ENCODE assay signal across 16 cellular contexts in the genomic region with DNA sequence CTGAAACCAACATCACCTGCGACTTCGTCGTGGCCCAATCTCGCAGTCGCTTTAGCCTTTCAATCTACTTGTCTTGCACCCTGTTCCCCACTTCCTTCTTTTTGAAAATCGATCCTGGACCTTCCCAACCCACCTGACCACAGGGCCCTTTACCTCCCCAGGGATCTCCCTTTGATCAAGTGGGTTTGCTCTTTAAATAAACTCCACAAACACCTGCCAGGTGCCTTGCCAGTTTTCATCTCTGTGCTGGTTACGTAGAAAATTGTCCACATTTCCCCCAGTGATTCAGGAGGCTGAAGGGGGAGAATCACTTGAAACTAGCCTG. TPM values are rescaled to one million over a fixed set of nuclear protein-coding genes. Genes with fewer than 3 reads are reported as not detected.
DNase-seq lines count a peak whose midpoint lies in the region; ATAC-seq and TF ChIP-seq lines count a peak whose summit lies in the region.
"Had no signal": no experiment of that assay in that cellular context is flagged by ENCODE, and none has a peak within 500 bp of the region (broad histone marks: within the 10 kb centered on the region; RNA-seq: fewer than 3 reads in every experiment).

No MANE protein-coding gene starts in this region.

- no peaks in the 10 kb centered on the region for H3K79me2 ChIP-seq in Loucy (ENCODE audit: insufficient read depth, low read length)
- H3K79me2 ChIP-seq: hepatocyte had no signal

- H3K4me3 Mint-ChIP-seq in Calu3 (ENCODE audit: low read depth, unreplicated experiment) (no peak overlapping the region), glutamatergic neuron (ENCODE audit: unreplicated experiment) (no peak overlapping the region)
- H3K4me3 Mint-ChIP-seq: CD4-positive, CD25-positive, alpha-beta regulatory T cell; T-helper 17 cell; WTC11 had no signal

- H3K27ac Mint-ChIP-seq in Calu3 (ENCODE audit: unreplicated experiment): peak overlapping the region; percentile 44
- H3K27ac Mint-ChIP-seq in glutamatergic neuron (ENCODE audit: unreplicated experiment): peak overlapping the region; percentile 80
- H3K27ac Mint-ChIP-seq: CD4-positive, CD25-positive, alpha-beta regulatory T cell; T-helper 17 cell had no signal

- H4K20me1 ChIP-seq in Loucy (ENCODE audit: insufficient read depth, low read length, poor library complexity, severe bottlenecking): no peaks in the 10 kb centered on the region

- H3K4me1 Mint-ChIP-seq in Calu3 (ENCODE audit: low read depth, unreplicated experiment) (no peaks in the 10 kb centered on the region), glutamatergic neuron (ENCODE audit: low read depth, unreplicated experiment) (peaks cover 20% of the 10 kb centered on the region)

- H3K27me3 Mint-ChIP-seq in Calu3 (ENCODE audit: unreplicated experiment): no peaks in the 10 kb centered on the region
- H3K27me3 Mint-ChIP-seq in glutamatergic neuron (ENCODE audit: unreplicated experiment): peaks cover 11% of the 10 kb centered on the region

- H2AFZ ChIP-seq in Loucy (ENCODE audit: low read length): peak overlapping the region; percentile 75
- H2AFZ ChIP-seq: hepatocyte had no signal

- intact Hi-C loops in Calu3 (cut with micrococcal nuclease; ENCODE audit: unreplicated experiment): no loop called here

- CTCF ChIA-PET in Calu3 (lab: Charles Lee): no interaction called here

- no peak overlapping the region for H3K9ac ChIP-seq in Loucy (ENCODE audit: low read depth, low read length, poor library complexity, severe bottlenecking)

- H3K36me3 Mint-ChIP-seq in Calu3 (ENCODE audit: insufficient read depth, unreplicated experiment) (no peaks in the 10 kb centered on the region), glutamatergic neuron (ENCODE audit: unreplicated experiment) (no peaks in the 10 kb centered on the region)
- H3K36me3 Mint-ChIP-seq: CD4-positive, CD25-positive, alpha-beta regulatory T cell; WTC11 had no signal

- peak overlapping the region; percentile 37 for H3K4me2 ChIP-seq in Loucy (ENCODE audit: low read depth, low read length, poor library complexity, severe bottlenecking)
- H3K4me2 ChIP-seq: hepatocyte had no signal

- no peak overlapping the region for H3K4me3 ChIP-seq in Loucy (ENCODE audit: low read length, poor library complexity, severe bottlenecking)
- H3K4me3 ChIP-seq: hepatocyte had no signal

- H3K27me3 ChIP-seq in Loucy (ENCODE audit: insufficient read depth, low read length, poor library complexity, severe bottlenecking): no peaks in the 10 kb centered on the region
- H3K27me3 ChIP-seq: hepatocyte had no signal

- H3K36me3 ChIP-seq in Loucy (ENCODE audit: insufficient read depth, low read length): no peaks in the 10 kb centered on the region

- TF ChIP-seq CTCF in Calu3 (IDR thresholded peaks at IDR 0.05; ENCODE audit: unreplicated experiment) (no peak), Loucy (conservative IDR thresholded peaks at IDR 0.05; ENCODE audit: low read length) (no peak), glutamatergic neuron (IDR thresholded peaks at IDR 0.05; ENCODE audit: partially characterized antibody, unreplicated experiment) (no peak)

- H3K9me3 Mint-ChIP-seq in Calu3 (ENCODE audit: low read depth, unreplicated experiment) (no peaks in the 10 kb centered on the region), glutamatergic neuron (ENCODE audit: unreplicated experiment) (peaks cover 5% of the 10 kb centered on the region)
- H3K9me3 Mint-ChIP-seq: CD4-positive, CD25-positive, alpha-beta regulatory T cell; WTC11 had no signal

- DNase-seq in NCI-H345 (lab: John Stamatoyannopoulos, UW): peak; percentile 8
- no peak for DNase-seq in NCI-H345 treated with DMSO at 0.1 percent for 48 hours (lab: John Stamatoyannopoulos, UW; ENCODE audit: unreplicated experiment)
- DNase-seq in Calu3: no peak
- DNase-seq in glutamatergic neuron: no peak
- DNase-seq in amniotic stem cell (lab: John Stamatoyannopoulos, UW): no peak
- DNase-seq in OCI-M1 (lab: John Stamatoyannopoulos, UW): no peak
- DNase-seq: DMS79; NCI-H2171; retina; stimulated activated naive CD4-positive, alpha-beta T cell treated with Interleukin-2 at 50 U/mL for 16 hours; T-helper 17 cell had no signal

- H3K9me2 ChIP-seq in Loucy (replicated peaks; ENCODE audit: low read depth, low read length): no peaks in the 10 kb centered on the region

- no peaks in the 10 kb centered on the region for H3K9me3 ChIP-seq in Loucy (ENCODE audit: insufficient read depth, low read depth, low read length)

- H3K4me1 ChIP-seq in Loucy (ENCODE audit: insufficient read depth, low read length, poor library complexity, severe bottlenecking): peaks cover 14% of the 10 kb centered on the region

- no peaks in the 10 kb centered on the region for H3F3A ChIP-seq in Loucy (ENCODE audit: low read depth)

- no peak for ATAC-seq in GM21447 (IDR thresholded peaks at IDR 0.05; ENCODE audit: unreplicated experiment)

- no TSS peak for BruUV-seq in Calu3 (replicated peaks; lab: Mats Ljungman, UMichigan)

RNA-seq across cellular contexts. Expression of a gene that starts 14.5 kb away (rescaled TPM):
- 9.7 and 11.9 TPM in 2 replicates for total RNA-seq in Calu3 (2022)
- total RNA-seq in glutamatergic neuron (ENCODE audit: unreplicated experiment): 1.7 TPM
- total RNA-seq: CD4-positive, CD25-positive, alpha-beta regulatory T cell had no signal

RNA-seq across cellular contexts. Expression of a gene that starts 39.3 kb away (rescaled TPM):
- 11.5 and 14.0 TPM in 2 replicates for total RNA-seq in Calu3 (2022)
- total RNA-seq in glutamatergic neuron (ENCODE audit: unreplicated experiment): 41.2 TPM
